Comparison of ENCODE assay signal across 9 cellular contexts in the genomic region with DNA sequence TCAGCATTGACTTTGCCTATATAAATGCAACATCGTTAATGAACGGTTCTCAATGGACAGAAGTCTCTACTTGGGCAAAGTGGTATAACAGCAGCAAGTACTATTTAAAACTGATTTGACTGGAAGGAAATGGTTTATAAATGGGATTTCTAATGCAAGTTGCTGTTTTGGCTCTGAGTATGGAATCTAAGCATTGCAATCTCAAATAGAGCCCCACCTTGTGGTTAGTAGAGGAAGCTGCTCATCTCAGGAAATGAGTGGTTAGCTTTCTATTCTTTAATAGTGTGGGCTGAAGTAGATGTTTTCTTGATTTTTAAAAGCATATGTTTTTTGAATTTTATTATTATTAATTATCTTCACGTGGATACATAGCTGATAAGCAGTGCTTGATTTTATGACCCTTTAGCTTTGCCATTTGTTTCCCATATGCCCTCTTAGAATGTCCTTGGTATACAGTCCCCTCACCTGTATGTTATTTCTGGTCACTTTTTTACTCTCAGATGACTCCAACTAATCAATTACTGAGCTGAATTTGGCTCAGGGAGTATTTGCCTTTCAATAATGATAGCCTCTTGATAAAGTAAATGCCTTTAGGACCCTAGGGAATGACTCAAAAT.
DNase-seq lines count a peak whose midpoint lies in the region; ATAC-seq and TF ChIP-seq lines count a peak whose summit lies in the region.
"Had no signal": no experiment of that assay in that cellular context is flagged by ENCODE, and none has a peak within 500 bp of the region (broad histone marks: within the 10 kb centered on the region; RNA-seq: fewer than 3 reads in every experiment).

No MANE protein-coding gene starts in this region.

- no peaks in the 10 kb centered on the region for H3K79me2 ChIP-seq in neural cell (replicated peaks; ENCODE audit: insufficient read depth, low read length)

- no peaks in the 10 kb centered on the region for H3K36me3 ChIP-seq in Peyer's patch
- no peaks in the 10 kb centered on the region for H3K36me3 ChIP-seq in neural cell (ENCODE audit: insufficient read depth, low read length)

- H3K27ac Mint-ChIP-seq in activated CD4-positive, alpha-beta T cell treated with anti-CD3 and anti-CD28 coated beads for 36 hours = no peak overlapping the region
- no peak overlapping the region for H3K27ac Mint-ChIP-seq in endothelial cell (ENCODE audit: unreplicated experiment)

- no peaks in the 10 kb centered on the region for H3K36me3 Mint-ChIP-seq in activated CD4-positive, alpha-beta T cell treated with anti-CD3 and anti-CD28 coated beads for 36 hours (ENCODE audit: low read depth)
- H3K36me3 Mint-ChIP-seq in endothelial cell (ENCODE audit: low read depth, unreplicated experiment) = no peaks in the 10 kb centered on the region

- no peaks in the 10 kb centered on the region for H3K9me3 ChIP-seq in Peyer's patch
- no peaks in the 10 kb centered on the region for H3K9me3 ChIP-seq in neural cell (ENCODE audit: low read length)

- intact Hi-C loops in activated CD4-positive, alpha-beta T cell treated with anti-CD3 and anti-CD28 coated beads for 36 hours (cut with DNase I, micrococcal nuclease) = loop anchor here (1.0 to 2.0 kb wide), 2 partner anchors 74 to 209 kb away; a partner anchor contains a TSS

- no peaks in the 10 kb centered on the region for H4K20me1 ChIP-seq in neural cell (ENCODE audit: insufficient read depth)

- ATAC-seq in activated CD4-positive, alpha-beta T cell treated with anti-CD3 and anti-CD28 coated beads for 36 hours = peak; percentile 88
- ATAC-seq in GM21367 (IDR thresholded peaks at IDR 0.05; ENCODE audit: unreplicated experiment) = peak; percentile 81
- peak; percentile 82 for ATAC-seq in HG03520 (IDR thresholded peaks at IDR 0.05; ENCODE audit: unreplicated experiment)

- no peak for TF ChIP-seq EP300 in neural cell (conservative IDR thresholded peaks at IDR 0.05; ENCODE audit: poor library complexity, severe bottlenecking)

- H3K4me3 ChIP-seq in Peyer's patch (no peak overlapping the region), neural cell (ENCODE audit: low read length) (no peak overlapping the region)

- CTCF ChIA-PET in activated CD4-positive, alpha-beta T cell treated with anti-CD3 and anti-CD28 coated beads for 36 hours (lab: Charles Lee) = interaction anchor here (0.7 to 9.5 kb wide), 14 partner anchors 8 to 261 kb away, joined by 3 to 116 read pairs (median 4); a partner anchor contains a TSS

- H3K27ac ChIP-seq in Peyer's patch (no peak overlapping the region), neural cell (ENCODE audit: low read length) (no peak overlapping the region)
- H3K27ac ChIP-seq: epithelial cell of prostate had no signal

- TF ChIP-seq RAD21 in neural cell (conservative IDR thresholded peaks at IDR 0.05) = peak; percentile 8

- H3K27me3 ChIP-seq in Peyer's patch = no peaks in the 10 kb centered on the region
- no peaks in the 10 kb centered on the region for H3K27me3 ChIP-seq in neural cell (ENCODE audit: insufficient read depth, low read depth, low read length)

- no peak for TF ChIP-seq POLR2A in Peyer's patch (IDR thresholded peaks at IDR 0.05)

- H3F3A ChIP-seq in neural cell (ENCODE audit: insufficient read depth, low read length, poor library complexity, severe bottlenecking) = no peaks in the 10 kb centered on the region

- no peak for DNase-seq in activated CD4-positive, alpha-beta T cell treated with anti-CD3 and anti-CD28 coated beads for 36 hours
- no peak for DNase-seq in activated CD4-positive, alpha-beta T cell treated with anti-CD3 and anti-CD28 coated beads, Interleukin-2, amount 50 U/mL, for 1 hour
- DNase-seq in Peyer's patch = peak in 1 of 3 donors; percentile 48
- DNase-seq in endothelial cell (ENCODE audit: low spot score) = no peak
- no peak for DNase-seq in GOT3 (lab: John Stamatoyannopoulos, UW)

- TF ChIP-seq CTCF in Peyer's patch (IDR thresholded peaks at IDR 0.05) (peak; percentile 30 to 74 (median 70)), endothelial cell (IDR thresholded peaks at IDR 0.05; ENCODE audit: unreplicated experiment) (peak; percentile 64), neural cell (IDR thresholded peaks at IDR 0.05; ENCODE audit: poor library complexity, severe bottlenecking) (peak; percentile 20)

- no peaks in the 10 kb centered on the region for H3K9me2 ChIP-seq in neural cell (ENCODE audit: insufficient read depth, low read length)

- peaks cover 10% of the 10 kb centered on the region for H3K9me3 Mint-ChIP-seq in activated CD4-positive, alpha-beta T cell treated with anti-CD3 and anti-CD28 coated beads for 36 hours (ENCODE audit: low read depth)
- no peaks in the 10 kb centered on the region for H3K9me3 Mint-ChIP-seq in endothelial cell (ENCODE audit: unreplicated experiment)

- H2AFZ ChIP-seq in neural cell (ENCODE audit: low read depth, low read length) = no peak overlapping the region

- H3K4me1 ChIP-seq in Peyer's patch = no peaks in the 10 kb centered on the region

- H3K9ac ChIP-seq in neural cell (ENCODE audit: low read length) = no peak overlapping the region

- H3K4me3 Mint-ChIP-seq in activated CD4-positive, alpha-beta T cell treated with anti-CD3 and anti-CD28 coated beads for 36 hours = no peak overlapping the region
- no peak overlapping the region for H3K4me3 Mint-ChIP-seq in endothelial cell (ENCODE audit: unreplicated experiment)

- H3K4me2 ChIP-seq in neural cell (ENCODE audit: low read length) = no peak overlapping the region

- H3K27me3 Mint-ChIP-seq in activated CD4-positive, alpha-beta T cell treated with anti-CD3 and anti-CD28 coated beads for 36 hours = no peaks in the 10 kb centered on the region
- no peaks in the 10 kb centered on the region for H3K27me3 Mint-ChIP-seq in endothelial cell (ENCODE audit: unreplicated experiment)

- POLR2A ChIA-PET in activated CD4-positive, alpha-beta T cell treated with anti-CD3 and anti-CD28 coated beads for 36 hours (lab: Charles Lee) = interaction anchor here (0.6 kb wide), 1 partner anchor 360 kb away, joined by 5 read pairs; no protein-coding TSS in a partner anchor

- no peaks in the 10 kb centered on the region for H3K4me1 Mint-ChIP-seq in activated CD4-positive, alpha-beta T cell treated with anti-CD3 and anti-CD28 coated beads for 36 hours
- no peaks in the 10 kb centered on the region for H3K4me1 Mint-ChIP-seq in endothelial cell (ENCODE audit: unreplicated experiment)

TF ChIP-seq in neural cell, 6 proteins besides CTCF, POLR2A, EP300 and RAD21:
- TF ChIP-seq, protein P1, sequence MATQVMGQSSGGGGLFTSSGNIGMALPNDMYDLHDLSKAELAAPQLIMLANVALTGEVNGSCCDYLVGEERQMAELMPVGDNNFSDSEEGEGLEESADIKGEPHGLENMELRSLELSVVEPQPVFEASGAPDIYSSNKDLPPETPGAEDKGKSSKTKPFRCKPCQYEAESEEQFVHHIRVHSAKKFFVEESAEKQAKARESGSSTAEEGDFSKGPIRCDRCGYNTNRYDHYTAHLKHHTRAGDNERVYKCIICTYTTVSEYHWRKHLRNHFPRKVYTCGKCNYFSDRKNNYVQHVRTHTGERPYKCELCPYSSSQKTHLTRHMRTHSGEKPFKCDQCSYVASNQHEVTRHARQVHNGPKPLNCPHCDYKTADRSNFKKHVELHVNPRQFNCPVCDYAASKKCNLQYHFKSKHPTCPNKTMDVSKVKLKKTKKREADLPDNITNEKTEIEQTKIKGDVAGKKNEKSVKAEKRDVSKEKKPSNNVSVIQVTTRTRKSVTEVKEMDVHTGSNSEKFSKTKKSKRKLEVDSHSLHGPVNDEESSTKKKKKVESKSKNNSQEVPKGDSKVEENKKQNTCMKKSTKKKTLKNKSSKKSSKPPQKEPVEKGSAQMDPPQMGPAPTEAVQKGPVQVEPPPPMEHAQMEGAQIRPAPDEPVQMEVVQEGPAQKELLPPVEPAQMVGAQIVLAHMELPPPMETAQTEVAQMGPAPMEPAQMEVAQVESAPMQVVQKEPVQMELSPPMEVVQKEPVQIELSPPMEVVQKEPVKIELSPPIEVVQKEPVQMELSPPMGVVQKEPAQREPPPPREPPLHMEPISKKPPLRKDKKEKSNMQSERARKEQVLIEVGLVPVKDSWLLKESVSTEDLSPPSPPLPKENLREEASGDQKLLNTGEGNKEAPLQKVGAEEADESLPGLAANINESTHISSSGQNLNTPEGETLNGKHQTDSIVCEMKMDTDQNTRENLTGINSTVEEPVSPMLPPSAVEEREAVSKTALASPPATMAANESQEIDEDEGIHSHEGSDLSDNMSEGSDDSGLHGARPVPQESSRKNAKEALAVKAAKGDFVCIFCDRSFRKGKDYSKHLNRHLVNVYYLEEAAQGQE (IDR thresholded peaks at IDR 0.05; ENCODE audit: borderline replicate concordance) = no peak
- no peak for TF ChIP-seq EZH2 (IDR thresholded peaks at IDR 0.05; ENCODE audit: borderline replicate concordance, insufficient read depth, low read length, poor library complexity, severe bottlenecking)
- TF ChIP-seq SMC3 (conservative IDR thresholded peaks at IDR 0.05; ENCODE audit: poor library complexity) = no peak
- no peak for TF ChIP-seq MXI1 (conservative IDR thresholded peaks at IDR 0.05; ENCODE audit: poor library complexity, severe bottlenecking)
- no peak for TF ChIP-seq TAF1 (IDR thresholded peaks at IDR 0.05; ENCODE audit: low read depth)
- TF ChIP-seq POLR2AphosphoS5 (IDR thresholded peaks at IDR 0.05) = no peak
